In the genomic region with DNA sequence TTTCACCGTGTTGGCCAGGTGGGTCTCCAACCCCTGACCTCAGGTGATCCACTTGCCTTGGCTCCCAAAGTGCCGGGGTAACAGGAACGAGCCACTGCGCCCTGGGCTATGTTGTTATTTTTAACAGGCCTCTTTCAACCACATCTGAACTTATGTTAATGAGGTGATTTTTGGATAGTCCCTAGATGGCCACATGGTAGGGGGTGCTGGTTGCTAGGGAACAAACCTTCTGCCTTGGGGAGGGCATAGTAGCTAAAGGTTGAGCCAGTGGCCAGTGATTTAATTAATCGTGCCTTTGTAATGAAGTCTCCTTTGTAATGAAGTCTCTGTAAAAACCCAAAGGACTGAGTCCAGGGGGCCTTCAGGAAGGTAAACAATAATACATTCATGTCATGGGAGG, we compare ENCODE assay signal across 12 cellular contexts. TPM values are rescaled to one million over a fixed set of nuclear protein-coding genes. Genes with fewer than 3 reads are reported as not detected.
A peak's percentile ranks its signal among the peaks of the same experiment; 100 is the strongest.
DNase-seq lines count a peak whose midpoint lies in the region; ATAC-seq and TF ChIP-seq lines count a peak whose summit lies in the region.
"Had no signal": no experiment of that assay in that cellular context is flagged by ENCODE, and none has a peak within 500 bp of the region (broad histone marks: within the 10 kb centered on the region; RNA-seq: fewer than 3 reads in every experiment).

No MANE protein-coding gene starts in this region.

- no peak overlapping the region for H4K8ac ChIP-seq in mesendoderm (ENCODE audit: low read depth, low read length)

- no peak overlapping the region for H2BK15ac ChIP-seq in mesendoderm (replicated peaks; ENCODE audit: low read depth)

- H3K56ac ChIP-seq in mesendoderm (ENCODE audit: low read length), result peak overlapping the region; percentile 58

- H3K4me3 ChIP-seq in mesendoderm (ENCODE audit: low read length) (no peak overlapping the region), testis (no peak overlapping the region), SJCRH30 (no peak overlapping the region), A673 (ENCODE audit: low read depth, low read length, poor library complexity, severe bottlenecking) (no peak overlapping the region)

- H3K4me1 ChIP-seq in mesendoderm (ENCODE audit: control insufficient read depth, low read depth, low read length) (peaks cover 18% of the 10 kb centered on the region), testis (peaks cover 40% of the 10 kb centered on the region), SJCRH30 (peaks cover 19% of the 10 kb centered on the region; the same call in 1 of the 2 replicates), A673 (ENCODE audit: insufficient read depth, low read length, poor library complexity, severe bottlenecking) (no peaks in the 10 kb centered on the region)

- H3K79me1 ChIP-seq in mesendoderm (ENCODE audit: low read length), result peaks cover 8% of the 10 kb centered on the region

- H3K4me2 ChIP-seq in mesendoderm (ENCODE audit: low read length), result no peak overlapping the region

- H3K79me2 ChIP-seq in mesendoderm (ENCODE audit: control insufficient read depth, insufficient read depth, low read length), result peaks cover 48% of the 10 kb centered on the region

- no peaks in the 10 kb centered on the region for H3K27me3 ChIP-seq in mesendoderm (ENCODE audit: insufficient read depth, low read length, poor library complexity)
- H3K27me3 ChIP-seq in testis, result no peaks in the 10 kb centered on the region
- no peaks in the 10 kb centered on the region for H3K27me3 ChIP-seq in SJCRH30
- H3K27me3 ChIP-seq in A673 (replicated peaks; ENCODE audit: insufficient read depth, low read depth, low read length, poor library complexity), result no peaks in the 10 kb centered on the region

- peak overlapping the region; percentile 78 for H3K27ac ChIP-seq in mesendoderm (ENCODE audit: low read depth, low read length)
- H3K27ac ChIP-seq in testis, result peak overlapping the region; percentile 82 to 92
- no peak overlapping the region for H3K27ac ChIP-seq in SJCRH30
- no peak overlapping the region for H3K27ac ChIP-seq in A673 (ENCODE audit: low read depth, low read length, poor library complexity, severe bottlenecking)

- no CpG with 5 or more reads among the region's 5 CpGs for WGBS in mesendoderm (ENCODE audit: extremely low coverage, insufficient coverage, low lambda C conversion rate)
- WGBS in testis, 2 donors, result 67 to 81% methylated on average over 5 of the region's 5 CpGs

- no peaks in the 10 kb centered on the region for H3K9me3 Mint-ChIP-seq in activated CD4-positive, alpha-beta T cell treated with anti-CD3 and anti-CD28 coated beads for 36 hours (ENCODE audit: low read depth)
- H3K9me3 Mint-ChIP-seq in MCF 10A (ENCODE audit: unreplicated experiment), result no peaks in the 10 kb centered on the region
- H3K9me3 Mint-ChIP-seq: activated naive CD8-positive, alpha-beta T cell treated with anti-CD3 and anti-CD28 coated beads, Interleukin-2, amount 10 ng/mL, durations not matched to agents 7 days and 5 days; T-helper 1 cell treated with Interleukin-12 subunit alpha and Interleukin-12 subunit beta and Interleukin-4 antibody, amounts not matched to agents 30 μg/mL and 1 μg/mL, for 36 hours had no signal

- BruUV-seq in MCF 10A (replicated peaks; lab: Mats Ljungman, UMichigan) (no TSS peak), A673 (replicated peaks; lab: Mats Ljungman, UMichigan) (no TSS peak)

- H4K5ac ChIP-seq in mesendoderm (ENCODE audit: low read length), result no peak overlapping the region

- peaks cover 59% of the 10 kb centered on the region for H3K4me1 Mint-ChIP-seq in activated CD4-positive, alpha-beta T cell treated with anti-CD3 and anti-CD28 coated beads for 36 hours
- peaks cover 56% of the 10 kb centered on the region for H3K4me1 Mint-ChIP-seq in MCF 10A (ENCODE audit: insufficient read depth, unreplicated experiment)

- intact Hi-C loops in activated CD4-positive, alpha-beta T cell treated with anti-CD3 and anti-CD28 coated beads for 36 hours (cut with DNase I, micrococcal nuclease), result no loop called here
- intact Hi-C loops in MCF 10A (cut with micrococcal nuclease), result no loop called here
- intact Hi-C loops in testis (cut with DNase I; ENCODE audit: low total_unique reads), result no loop called here
- intact Hi-C loops in A673 (cut with micrococcal nuclease; ENCODE audit: unreplicated experiment), result no loop called here

- H3K4me3 Mint-ChIP-seq in activated CD4-positive, alpha-beta T cell treated with anti-CD3 and anti-CD28 coated beads for 36 hours, result no peak overlapping the region
- H3K4me3 Mint-ChIP-seq in MCF 10A (ENCODE audit: unreplicated experiment), result peak overlapping the region; percentile 56
- H3K4me3 Mint-ChIP-seq: activated naive CD8-positive, alpha-beta T cell treated with anti-CD3 and anti-CD28 coated beads, Interleukin-2, amount 10 ng/mL, durations not matched to agents 7 days and 5 days; T-helper 1 cell treated with Interleukin-12 subunit alpha and Interleukin-12 subunit beta and Interleukin-4 antibody, amounts not matched to agents 30 μg/mL and 1 μg/mL, for 36 hours had no signal

- no peaks in the 10 kb centered on the region for H3K27me3 Mint-ChIP-seq in activated CD4-positive, alpha-beta T cell treated with anti-CD3 and anti-CD28 coated beads for 36 hours
- H3K27me3 Mint-ChIP-seq in MCF 10A (ENCODE audit: insufficient read depth, unreplicated experiment), result no peaks in the 10 kb centered on the region
- H3K27me3 Mint-ChIP-seq: activated naive CD8-positive, alpha-beta T cell treated with anti-CD3 and anti-CD28 coated beads, Interleukin-2, amount 10 ng/mL, durations not matched to agents 7 days and 5 days had no signal

- POLR2A ChIA-PET in activated CD4-positive, alpha-beta T cell treated with anti-CD3 and anti-CD28 coated beads for 36 hours (lab: Charles Lee), result interaction anchor here (1.2 kb wide), 1 partner anchor 9 kb away, joined by 5 read pairs; no protein-coding TSS in a partner anchor
- POLR2A ChIA-PET in MCF 10A (lab: Yijun Ruan, JAX), result interaction anchor here (0.6 to 15.1 kb wide), 5 partner anchors 16 to 84 kb away, joined by 3 to 615 read pairs (median 18); a partner anchor contains a TSS
- POLR2A ChIA-PET in A673 (lab: Charles Lee; ENCODE audit: low non-redundant PET), result no interaction called here

- peaks cover 10% of the 10 kb centered on the region for H3K36me3 ChIP-seq in mesendoderm (ENCODE audit: control insufficient read depth, insufficient read depth, low read length)
- no peaks in the 10 kb centered on the region for H3K36me3 ChIP-seq in testis (ENCODE audit: low read depth, missing control alignments)
- peaks cover 80% of the 10 kb centered on the region for H3K36me3 ChIP-seq in SJCRH30
- peaks cover 88% of the 10 kb centered on the region for H3K36me3 ChIP-seq in A673 (ENCODE audit: insufficient read depth, low read length, poor library complexity, severe bottlenecking)

- CTCF ChIA-PET in activated CD4-positive, alpha-beta T cell treated with anti-CD3 and anti-CD28 coated beads for 36 hours (lab: Charles Lee), result interaction anchor here (0.7 to 3.0 kb wide), 3 partner anchors 11 to 657 kb away, joined by 3 to 11 read pairs (median 9); a partner anchor contains a TSS
- CTCF ChIA-PET in MCF 10A (lab: Yijun Ruan, JAX), result interaction anchor here (0.5 to 4.5 kb wide), 9 partner anchors 9 to 473 kb away, joined by 3 to 36 read pairs (median 4); a partner anchor contains a TSS
- CTCF ChIA-PET in A673 (lab: Charles Lee), result no interaction called here

- H2BK120ac ChIP-seq in mesendoderm (ENCODE audit: low read depth, low read length), result no peak overlapping the region

- no peak overlapping the region for H3K9ac ChIP-seq in mesendoderm (ENCODE audit: low read length)

- no peak for TF ChIP-seq CTCF in MCF 10A (IDR thresholded peaks at IDR 0.05; ENCODE audit: unreplicated experiment)
- TF ChIP-seq CTCF in testis (IDR thresholded peaks at IDR 0.05), result no peak
- TF ChIP-seq CTCF in A673 (conservative IDR thresholded peaks at IDR 0.05; ENCODE audit: low read depth, low read length), result no peak

- H3K4ac ChIP-seq in mesendoderm (ENCODE audit: low read depth, low read length), result no peak overlapping the region

- H2BK5ac ChIP-seq in mesendoderm (ENCODE audit: low read length), result no peak overlapping the region

- no peak overlapping the region for H2AK5ac ChIP-seq in mesendoderm (ENCODE audit: low read length)

- no peak overlapping the region for H3K23ac ChIP-seq in mesendoderm (ENCODE audit: low read length)

- no peak for DNase-seq in activated CD4-positive, alpha-beta T cell treated with anti-CD3 and anti-CD28 coated beads for 36 hours
- DNase-seq in activated CD4-positive, alpha-beta T cell treated with anti-CD3 and anti-CD28 coated beads, Interleukin-2, amount 50 U/mL, for 48 hours, result no peak
- DNase-seq in MCF 10A (ENCODE audit: unreplicated experiment), result no peak
- peak; percentile 65 for DNase-seq in mesendoderm
- DNase-seq in testis, result no peak
- DNase-seq in SJCRH30, result no peak
- no peak for DNase-seq in GF-D8 (lab: John Stamatoyannopoulos, UW)
- DNase-seq in A673 (ENCODE audit: low spot score), result no peak
- DNase-seq: 8988T; activated naive CD8-positive, alpha-beta T cell treated with anti-CD3 and anti-CD28 coated beads, Interleukin-2, amount 10 ng/mL, durations not matched to agents 7 days and 5 days; hypothalamus had no signal

- H3K27ac Mint-ChIP-seq in activated CD4-positive, alpha-beta T cell treated with anti-CD3 and anti-CD28 coated beads for 36 hours, result peak overlapping the region; percentile 70
- peak overlapping the region; percentile 75 for H3K27ac Mint-ChIP-seq in MCF 10A (ENCODE audit: low read depth, unreplicated experiment)
- H3K27ac Mint-ChIP-seq: activated naive CD8-positive, alpha-beta T cell treated with anti-CD3 and anti-CD28 coated beads, Interleukin-2, amount 10 ng/mL, durations not matched to agents 7 days and 5 days; T-helper 1 cell treated with Interleukin-12 subunit alpha and Interleukin-12 subunit beta and Interleukin-4 antibody, amounts not matched to agents 30 μg/mL and 1 μg/mL, for 36 hours had no signal

- H3K36me3 Mint-ChIP-seq in activated CD4-positive, alpha-beta T cell treated with anti-CD3 and anti-CD28 coated beads for 36 hours (ENCODE audit: low read depth), result peaks cover 58% of the 10 kb centered on the region
- H3K36me3 Mint-ChIP-seq in MCF 10A (ENCODE audit: insufficient read depth, unreplicated experiment), result peaks cover 92% of the 10 kb centered on the region

- no peak overlapping the region for H3K18ac ChIP-seq in mesendoderm (ENCODE audit: low read length)

- no peak for TF ChIP-seq POLR2A in testis (IDR thresholded peaks at IDR 0.05)

- H3K9me3 ChIP-seq in testis, result no peaks in the 10 kb centered on the region
- H3K9me3 ChIP-seq in SJCRH30 (replicated peaks), result no peaks in the 10 kb centered on the region
- H3K9me3 ChIP-seq in A673 (ENCODE audit: low read depth, low read length, poor library complexity, severe bottlenecking), result no peaks in the 10 kb centered on the region

- no peak for ATAC-seq in activated CD4-positive, alpha-beta T cell treated with anti-CD3 and anti-CD28 coated beads for 36 hours

RNA-seq across cellular contexts. Expression of a gene that starts 9.1 kb away (rescaled TPM):
- total RNA-seq in activated CD4-positive, alpha-beta T cell treated with anti-CD3 and anti-CD28 coated beads for 36 hours, result 10 to 100 TPM; 28.1 to 41.0 TPM
- total RNA-seq in MCF 10A (2022) (18.3 and 34.3 TPM in 2 replicates), testis (10 to 100 TPM; 18.8 to 22.8 TPM), A673 (2021) (3.4 and 3.8 TPM in 2 replicates)
- polyA plus RNA-seq in mesendoderm (2013, experiment 1 of 2), result 28.1 TPM
- polyA plus RNA-seq in mesendoderm (2013, experiment 2 of 2), result 27.5 TPM
- polyA plus RNA-seq in testis (ENCODE audit: insufficient read depth, low read depth, low replicate concordance), result 8.1 TPM
- total RNA-seq in SJCRH30 (2014; rRNA removed; shearing (Covaris generic)), result 5.6 and 6.1 TPM in 2 replicates

RNA-seq across cellular contexts. Expression of a gene that starts 16.1 kb away (rescaled TPM):
- 100 to 1,000 TPM; 122 to 233 TPM for total RNA-seq in activated CD4-positive, alpha-beta T cell treated with anti-CD3 and anti-CD28 coated beads for 36 hours
- total RNA-seq in MCF 10A (2022) (303 and 310 TPM in 2 replicates), testis (100 to 1,000 TPM; 105 to 111 TPM), A673 (2021) (307 and 328 TPM in 2 replicates)
- 256 TPM for polyA plus RNA-seq in mesendoderm (2013, experiment 1 of 2)
- polyA plus RNA-seq in mesendoderm (2013, experiment 2 of 2), result 253 TPM
- polyA plus RNA-seq in testis (ENCODE audit: insufficient read depth, low read depth, low replicate concordance), result 234 TPM
- total RNA-seq in SJCRH30 (2014; rRNA removed; shearing (Covaris generic)), result 275 and 285 TPM in 2 replicates

Comparison
In these comparisons a context has a peak if more than half of its experiments do, and no peak if none do; other contexts are left out.
1. H3K27ac ChIP-seq: peak in mesendoderm (single experiment) and testis (2 of 2); none in SJCRH30 (single experiment) and A673 (single experiment).